ENCODE assay signal across 20 cellular contexts in genomic region chrX:137212078-137212632, GRCh38.
"Had no signal": no experiment of that assay in that cellular context is flagged by ENCODE, and none has a peak within 500 bp of the region (broad histone marks: within the 10 kb centered on the region; RNA-seq: fewer than 3 reads in every experiment).

No MANE protein-coding gene starts in this region.

- H3K9me3 ChIP-seq: heart left ventricle, left lung, prostate gland, transverse colon, uterus had no signal

- H3K36me3 ChIP-seq: cardiac muscle cell, heart left ventricle, left lung, prostate gland, transverse colon, uterus had no signal

- H3K4me3 ChIP-seq: cardiac muscle cell, heart left ventricle, left lung, lung, prostate gland, transverse colon, uterus had no signal

- H3K27ac ChIP-seq: cardiac muscle cell, heart left ventricle, left lung, prostate gland, transverse colon, uterus had no signal

- H3K4me1 ChIP-seq: heart left ventricle, left lung, prostate gland, transverse colon, uterus had no signal

- ATAC-seq: heart left ventricle; left lung; natural killer cell; stimulated activated naive B cell treated with anti-CD40 and anti-IgM and Interleukin-4, amounts not matched to agents 10 μg/mL and 1 μg/mL and 100 μg/mL, for 72 hours had no signal

- H3K27me3 ChIP-seq: cardiac muscle cell, left lung, transverse colon, uterus had no signal

- DNase-seq: activated CD4-positive, alpha-beta memory T cell treated with anti-CD3 and anti-CD28 coated beads for 36 hours; activated CD4-positive, alpha-beta T cell treated with anti-CD3 and anti-CD28 coated beads for 48 hours; activated naive CD4-positive, alpha-beta T cell treated with anti-CD3 and anti-CD28 coated beads for 36 hours; activated naive CD8-positive, alpha-beta T cell treated with anti-CD3 and anti-CD28 coated beads, Interleukin-2, amount 10 ng/mL, durations not matched to agents 7 days and 5 days; activated T-cell treated with anti-CD3 and anti-CD28 coated beads, Interleukin-2, amount 50 U/mL, for 48 hours; amniotic stem cell; cortex of kidney; heart left ventricle; kidney glomerular epithelial cell; left lung; midbrain; natural killer cell; stimulated activated CD4-positive, alpha-beta T cell treated with anti-CD3 and anti-CD28 coated beads, Interleukin-2, amount 100 ng/mL, for 48 hours; stimulated activated CD8-positive, alpha-beta memory T cell treated with anti-CD3 and anti-CD28 coated beads, Interleukin-4, amount 100 ng/mL, for 48 hours; stimulated activated naive B cell treated with anti-CD40 and anti-IgM and Interleukin-4, amounts not matched to agents 10 μg/mL and 1 μg/mL and 100 μg/mL, for 72 hours; transverse colon; uterus had no signal
